ENCODE assay signal across 1 cellular context in the genomic region with DNA sequence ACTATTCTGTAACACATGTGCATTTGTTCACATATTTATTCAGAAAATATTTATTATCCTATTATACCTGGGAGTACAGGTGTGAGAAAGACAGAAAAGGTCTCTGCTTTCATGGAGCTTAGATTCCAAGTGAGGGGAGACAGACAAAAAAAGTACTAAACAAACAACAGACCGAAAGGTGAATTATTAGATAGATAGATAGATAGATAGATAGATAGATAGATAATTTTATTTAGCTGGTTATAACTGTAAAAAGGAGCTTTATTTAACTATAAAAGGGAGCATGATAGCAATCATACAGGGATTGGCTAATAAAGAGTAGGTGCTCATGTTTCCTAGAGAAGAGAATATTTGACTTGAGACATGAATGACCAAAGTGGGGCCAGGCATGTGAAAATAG.
TF ChIP-seq lines count a peak whose summit lies in the region.

No MANE protein-coding gene starts in this region.

TF ChIP-seq in K562, 482 proteins besides CTCF, POLR2A, EP300 and RAD21:
- TF ChIP-seq ZFP36 (IDR thresholded peaks at IDR 0.05; ENCODE audit: low read depth, low read length, partially characterized antibody) (no peak), ZNF780A (CRISPR knock-in tag; IDR thresholded peaks at IDR 0.05) (no peak), L3MBTL2 (IDR thresholded peaks at IDR 0.05) (no peak), DACH1 (IDR thresholded peaks at IDR 0.05; ENCODE audit: partially characterized antibody) (peak; percentile 96), SREBF1 (IDR thresholded peaks at IDR 0.05; ENCODE audit: borderline replicate concordance, low read depth, low read length) (no peak)
- TF ChIP-seq, protein P1, sequence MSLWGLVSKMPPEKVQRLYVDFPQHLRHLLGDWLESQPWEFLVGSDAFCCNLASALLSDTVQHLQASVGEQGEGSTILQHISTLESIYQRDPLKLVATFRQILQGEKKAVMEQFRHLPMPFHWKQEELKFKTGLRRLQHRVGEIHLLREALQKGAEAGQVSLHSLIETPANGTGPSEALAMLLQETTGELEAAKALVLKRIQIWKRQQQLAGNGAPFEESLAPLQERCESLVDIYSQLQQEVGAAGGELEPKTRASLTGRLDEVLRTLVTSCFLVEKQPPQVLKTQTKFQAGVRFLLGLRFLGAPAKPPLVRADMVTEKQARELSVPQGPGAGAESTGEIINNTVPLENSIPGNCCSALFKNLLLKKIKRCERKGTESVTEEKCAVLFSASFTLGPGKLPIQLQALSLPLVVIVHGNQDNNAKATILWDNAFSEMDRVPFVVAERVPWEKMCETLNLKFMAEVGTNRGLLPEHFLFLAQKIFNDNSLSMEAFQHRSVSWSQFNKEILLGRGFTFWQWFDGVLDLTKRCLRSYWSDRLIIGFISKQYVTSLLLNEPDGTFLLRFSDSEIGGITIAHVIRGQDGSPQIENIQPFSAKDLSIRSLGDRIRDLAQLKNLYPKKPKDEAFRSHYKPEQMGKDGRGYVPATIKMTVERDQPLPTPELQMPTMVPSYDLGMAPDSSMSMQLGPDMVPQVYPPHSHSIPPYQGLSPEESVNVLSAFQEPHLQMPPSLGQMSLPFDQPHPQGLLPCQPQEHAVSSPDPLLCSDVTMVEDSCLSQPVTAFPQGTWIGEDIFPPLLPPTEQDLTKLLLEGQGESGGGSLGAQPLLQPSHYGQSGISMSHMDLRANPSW (CRISPR knock-in tag; IDR thresholded peaks at IDR 0.05), result no peak
